Comparison of ENCODE assay signal across 17 cellular contexts in genomic region chr4:91319869-91320268, GRCh38.
"Had no signal": no experiment of that assay in that cellular context is flagged by ENCODE, and none has a peak within 500 bp of the region (broad histone marks: within the 10 kb centered on the region; RNA-seq: fewer than 3 reads in every experiment).

No MANE protein-coding gene starts in this region.

- H3K27me3 ChIP-seq: breast epithelium had no signal

- H3K27ac ChIP-seq: breast epithelium had no signal

- H3K9me3 ChIP-seq: breast epithelium had no signal

- H3K4me3 ChIP-seq: breast epithelium had no signal

- DNase-seq: activated CD4-positive, alpha-beta T cell treated with anti-CD3 and anti-CD28 coated beads for 4 hours; activated CD8-positive, alpha-beta memory T cell treated with anti-CD3 and anti-CD28 coated beads, Interleukin-2, amount 50 U/mL, for 48 hours; activated CD8-positive, alpha-beta T cell treated with anti-CD3 and anti-CD28 coated beads for 36 hours; activated naive CD4-positive, alpha-beta T cell treated with anti-CD3 and anti-CD28 coated beads, Interleukin-2, amount 50 U/mL, for 16 hours; activated T-cell treated with anti-CD3 and anti-CD28 coated beads, Interleukin-2, amount 50 U/mL, for 1 hour; aorta; central memory CD4-positive, alpha-beta T cell; KG1; NCI-H1048; NCI-H146; NCI-H187 treated with DMSO at 0.1 percent for 48 hours; NCI-H2081 treated with DMSO at 0.1 percent for 48 hours; NCI-H345; NCI-H510A; NCI-H526 treated with DMSO at 0.1 percent for 48 hours had no signal

- ATAC-seq: activated CD4-positive, CD25-positive, alpha-beta regulatory T cell treated with anti-CD3 and anti-CD28 coated beads, Interleukin-2, amount 50 U/mL, for 24 hours; activated CD8-positive, alpha-beta T cell treated with anti-CD3 and anti-CD28 coated beads for 36 hours had no signal

- H3K36me3 ChIP-seq: breast epithelium had no signal

- H3K4me1 ChIP-seq: breast epithelium had no signal
